Comparison of ENCODE assay signal across 21 cellular contexts in the genomic region with DNA sequence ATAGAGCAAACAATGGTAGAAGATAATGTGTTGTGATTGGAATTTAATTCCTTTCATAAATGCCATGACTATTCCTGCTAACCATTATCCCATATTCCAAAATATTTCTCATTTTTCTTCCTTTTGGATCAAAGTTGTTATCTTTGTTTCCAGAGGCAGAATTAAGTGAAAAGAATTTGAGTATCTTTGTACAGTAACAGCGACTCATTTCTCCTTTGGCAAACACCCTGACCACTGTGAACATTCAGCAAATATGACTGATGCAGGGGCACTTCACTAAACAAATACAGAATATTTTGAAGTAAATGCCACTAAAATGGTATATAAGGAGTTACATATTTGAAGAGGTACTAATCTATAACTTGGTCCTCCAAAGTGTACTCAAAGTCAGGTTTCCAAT.
DNase-seq lines count a peak whose midpoint lies in the region; ATAC-seq and TF ChIP-seq lines count a peak whose summit lies in the region.
"Had no signal": no experiment of that assay in that cellular context is flagged by ENCODE, and none has a peak within 500 bp of the region (broad histone marks: within the 10 kb centered on the region; RNA-seq: fewer than 3 reads in every experiment).

No MANE protein-coding gene starts in this region.

- POLR2A ChIA-PET in BJ (lab: Charles Lee): no interaction called here
- POLR2A ChIA-PET in IMR-90 (lab: Charles Lee; ENCODE audit: unreplicated experiment): no interaction called here

- no TSS peak for BruUV-seq in IMR-90 (replicated peaks; lab: Mats Ljungman, UMichigan)

- H3K27me3 ChIP-seq in BJ (ENCODE audit: control insufficient read depth, insufficient read depth, low read length): no peaks in the 10 kb centered on the region
- H3K27me3 ChIP-seq in IMR-90 (ENCODE audit: control insufficient read depth, insufficient read depth, low read length): no peaks in the 10 kb centered on the region
- H3K27me3 ChIP-seq in foreskin keratinocyte: no peaks in the 10 kb centered on the region
- no peaks in the 10 kb centered on the region for H3K27me3 ChIP-seq in esophagus muscularis mucosa
- H3K27me3 ChIP-seq: cardiac muscle cell, vagina had no signal

- no peak overlapping the region for H3K4me2 ChIP-seq in IMR-90 (ENCODE audit: low read depth, low read length)

- dilution Hi-C loops in IMR-90 (cut with HindIII; ENCODE audit: low sequenced_read_pairs, unreplicated experiment): no loop called here

- H2AFZ ChIP-seq in IMR-90 (replicated peaks; ENCODE audit: low read length, poor library complexity): no peak overlapping the region

- TF ChIP-seq RAD21 in IMR-90 (IDR thresholded peaks at IDR 0.05; ENCODE audit: low read length): no peak

- H4K8ac ChIP-seq in IMR-90 (ENCODE audit: low read depth in 2 of 2, low read length in 2 of 2): no peak overlapping the region

- H2BK15ac ChIP-seq in IMR-90 (ENCODE audit: low read depth, low read length): no peak overlapping the region

- no peak overlapping the region for H3K18ac ChIP-seq in IMR-90 (ENCODE audit: low read depth, low read length)

- peak overlapping the region; percentile 72 for H2BK5ac ChIP-seq in IMR-90 (ENCODE audit: low read depth, low read length, poor library complexity, severe bottlenecking)

- peak overlapping the region; percentile 26; the same call in 1 of the 2 replicates for H2BK120ac ChIP-seq in IMR-90 (ENCODE audit: low read depth, low read length)

- H3K9me3 ChIP-seq in IMR-90 (ENCODE audit: control insufficient read depth, insufficient read depth, low read length) (no peaks in the 10 kb centered on the region), esophagus muscularis mucosa (no peaks in the 10 kb centered on the region)
- H3K9me3 ChIP-seq: vagina had no signal

- no peak overlapping the region for H4K5ac ChIP-seq in IMR-90 (ENCODE audit: low read depth, low read length)

- 0 out of 2 replicates have a peak overlapping the region, but pooled peaks have one; percentile 16 for H3K23ac ChIP-seq in IMR-90 (ENCODE audit: low read depth, low read length)

- H3K9me1 ChIP-seq in IMR-90 (ENCODE audit: insufficient read depth, low read length): no peaks in the 10 kb centered on the region

- no peak overlapping the region for H3K9ac ChIP-seq in IMR-90 (ENCODE audit: low read depth, low read length)

- peak overlapping the region; percentile 55; the same call in 1 of the 2 replicates for H2BK20ac ChIP-seq in IMR-90 (ENCODE audit: low read depth, low read length)

- in situ Hi-C loops in IMR-90 (cut with MboI; ENCODE audit: low sequenced_read_pairs): loop anchor here (5.0 to 25.0 kb wide), 2 partner anchors 198 to 503 kb away; no protein-coding TSS in a partner anchor
- in situ Hi-C loops in astrocyte of the spinal cord (cut with HindIII; ENCODE audit: low sequenced_read_pairs): no loop called here

- CTCF ChIA-PET in BJ (lab: Yijun Ruan, JAX) (interaction anchor here (1.2 to 6.6 kb wide), 5 partner anchors 13 to 209 kb away, joined by 3 to 195 read pairs (median 30); no protein-coding TSS in a partner anchor), IMR-90 (lab: Yijun Ruan, JAX) (interaction anchor here (1.9 kb wide), 1 partner anchor 9 kb away, joined by 8 read pairs; no protein-coding TSS in a partner anchor)

- ATAC-seq in IMR-90 (ENCODE audit: low read depth) (peak; percentile 11; the same call in 1 of the 2 replicates), foreskin keratinocyte (peak; percentile 61)
- ATAC-seq: natural killer cell treated with Interleukin-12 subunit alpha and Interleukin-12 subunit beta and Interleukin-15 and Interleukin-18, amount 100 ng/mL, for 72 hours; T-helper 17 cell had no signal

- no peak overlapping the region for H2AK9ac ChIP-seq in IMR-90 (replicated peaks; ENCODE audit: low read depth, low read length, poor library complexity)

- H3K4me1 ChIP-seq in IMR-90 (ENCODE audit: control insufficient read depth, insufficient read depth, low read length) (peaks cover 8% of the 10 kb centered on the region), foreskin keratinocyte (peaks cover 16% of the 10 kb centered on the region), esophagus muscularis mucosa (no peaks in the 10 kb centered on the region)
- H3K4me1 ChIP-seq: vagina had no signal

- WGBS in IMR-90 (ENCODE audit: extremely low coverage in 2 of 2, insufficient read length in 1 of 2), 2 experiments: no CpG with 5 or more reads among the region's 1 CpG
- WGBS in esophagus muscularis mucosa: 87% methylated on average over 1 of the region's 1 CpG

- peak; percentile 16 for DNase-seq in BJ (ENCODE audit: low read depth)
- peak; percentile 60 for DNase-seq in IMR-90
- peak; percentile 52 for DNase-seq in astrocyte of the spinal cord (ENCODE audit: low read depth, low spot score)
- DNase-seq in foreskin keratinocyte: peak in 1 of 2 donors; percentile 38
- DNase-seq in NCI-H524 treated with DMSO at 0.1 percent for 48 hours (lab: John Stamatoyannopoulos, UW): no peak
- no peak for DNase-seq in GOT3 (lab: John Stamatoyannopoulos, UW)
- no peak for DNase-seq in esophagus muscularis mucosa (ENCODE audit: extremely low spot score)
- DNase-seq in HT-29 (ENCODE audit: low spot score): no peak
- DNase-seq: activated CD4-positive, alpha-beta memory T cell treated with anti-CD3 and anti-CD28 coated beads, Interleukin-2, amount 10 ng/mL, durations not matched to agents 7 days and 5 days; activated T-cell treated with anti-CD3 and anti-CD28 coated beads, Interleukin-2, amount 50 U/mL, for 24 hours; COR-L47; effector memory CD4-positive, alpha-beta T cell; foreskin melanocyte; hypothalamus; NCI-H187; posterior cingulate gyrus; T-helper 17 cell; WERI-Rb-1 had no signal

- peaks cover 1% of the 10 kb centered on the region; the same call in 1 of the 2 replicates for H3K36me3 ChIP-seq in BJ (ENCODE audit: control insufficient read depth, insufficient read depth, low read length)
- H3K36me3 ChIP-seq in IMR-90 (ENCODE audit: control insufficient read depth, insufficient read depth, low read length): peaks cover 7% of the 10 kb centered on the region
- H3K36me3 ChIP-seq in esophagus muscularis mucosa: peaks cover 4 to 55% (median 37%) of the 10 kb centered on the region in 4 donors
- H3K36me3 ChIP-seq: vagina, WERI-Rb-1 had no signal

- 0 out of 2 replicates have a peak overlapping the region, but pooled peaks have one; percentile 28 for H3K56ac ChIP-seq in IMR-90 (ENCODE audit: extremely low read depth, insufficient read depth, low read length)

- intact Hi-C loops in IMR-90 (cut with micrococcal nuclease): no loop called here
- intact Hi-C loops in esophagus muscularis mucosa (cut with DNase I): no loop called here

- no peak overlapping the region for H3K14ac ChIP-seq in IMR-90 (replicated peaks; ENCODE audit: low read depth, low read length)

- H3K4ac ChIP-seq in IMR-90 (ENCODE audit: low read depth, low read length): no peak overlapping the region

- H2AK5ac ChIP-seq in IMR-90 (ENCODE audit: low read depth, low read length): no peak overlapping the region

- no peak for TF ChIP-seq POLR2A in IMR-90 (IDR thresholded peaks at IDR 0.05; ENCODE audit: low read depth, low read length)
- no peak for TF ChIP-seq POLR2A in esophagus muscularis mucosa (IDR thresholded peaks at IDR 0.05; ENCODE audit: low read depth)

- no peak for TF ChIP-seq CTCF in BJ (IDR thresholded peaks at IDR 0.05; ENCODE audit: insufficient read depth, low read depth, low read length)
- no peak for TF ChIP-seq CTCF in IMR-90 (conservative IDR thresholded peaks at IDR 0.05; ENCODE audit: low read depth, low read length)
- TF ChIP-seq CTCF in astrocyte of the spinal cord (IDR thresholded peaks at IDR 0.05; ENCODE audit: low read depth, low read length): no peak
- no peak for TF ChIP-seq CTCF in foreskin keratinocyte (conservative IDR thresholded peaks at IDR 0.05)
- no peak for TF ChIP-seq CTCF in esophagus muscularis mucosa (IDR thresholded peaks at IDR 0.05)

- TF ChIP-seq EP300 in esophagus muscularis mucosa (IDR thresholded peaks at IDR 0.05): no peak

- H3K4me3 ChIP-seq in BJ (ENCODE audit: low read depth, low read length) (no peak overlapping the region), IMR-90 (ENCODE audit: insufficient read depth, low read depth, low read length) (no peak overlapping the region), astrocyte of the spinal cord (ENCODE audit: low read depth, low read length) (no peak overlapping the region), esophagus muscularis mucosa (no peak overlapping the region)
- H3K4me3 ChIP-seq: cardiac muscle cell, vagina had no signal

- no peak overlapping the region for H4K91ac ChIP-seq in IMR-90 (ENCODE audit: insufficient read depth, low read depth, low read length)

- H3K27ac ChIP-seq in IMR-90 (ENCODE audit: insufficient read depth, low read length) (0 out of 2 replicates have a peak overlapping the region, but pooled peaks have one; percentile 32), foreskin keratinocyte (no peak overlapping the region), esophagus muscularis mucosa (replicated peaks in 1 of 4) (no peak overlapping the region)
- H3K27ac ChIP-seq: cardiac muscle cell, vagina, WERI-Rb-1 had no signal

- no peaks in the 10 kb centered on the region for H4K20me1 ChIP-seq in IMR-90 (ENCODE audit: insufficient read depth, low read length)

- no peaks in the 10 kb centered on the region for H3K79me1 ChIP-seq in IMR-90 (ENCODE audit: low read depth in 1 of 2, low read length in 2 of 2)

TF ChIP-seq in IMR-90, 13 proteins besides CTCF, POLR2A, EP300 and RAD21 (continues in another document):
- no peak for TF ChIP-seq CEBPB (IDR thresholded peaks at IDR 0.05; ENCODE audit: low read depth, low read length)
- no peak for TF ChIP-seq CHD1 (IDR thresholded peaks at IDR 0.05; ENCODE audit: low read depth, low read length)
- TF ChIP-seq NFE2L2 (IDR thresholded peaks at IDR 0.05; ENCODE audit: low read depth, low read length): no peak
- no peak for TF ChIP-seq MAFK (IDR thresholded peaks at IDR 0.05; ENCODE audit: low read depth, low read length)
- TF ChIP-seq MAZ (IDR thresholded peaks at IDR 0.05; ENCODE audit: borderline replicate concordance, low read depth, low read length): no peak
- TF ChIP-seq BHLHE40 (IDR thresholded peaks at IDR 0.05; ENCODE audit: low read depth, low read length): no peak
- TF ChIP-seq ELK1 (IDR thresholded peaks at IDR 0.05; ENCODE audit: borderline replicate concordance, low read depth, low read length): no peak
- no peak for TF ChIP-seq RFX5 (IDR thresholded peaks at IDR 0.05; ENCODE audit: low read depth, low read length)
- no peak for TF ChIP-seq MXI1 (IDR thresholded peaks at IDR 0.05; ENCODE audit: borderline replicate concordance, low read depth, low read length)
- no peak for TF ChIP-seq FOS (IDR thresholded peaks at IDR 0.05; ENCODE audit: low read depth, low read length)

Comparison
In these comparisons a context has a peak if more than half of its experiments do, and no peak if none do; other contexts are left out.
1. DNase-seq: peak in BJ (single experiment), IMR-90 (single experiment) and astrocyte of the spinal cord (single experiment); none in NCI-H524 treated with DMSO at 0.1 percent for 48 hours (single experiment), GOT3 (single experiment), esophagus muscularis mucosa (single experiment) and HT-29 (single experiment).